ENCODE assay signal across 15 cellular contexts in the genomic region with DNA sequence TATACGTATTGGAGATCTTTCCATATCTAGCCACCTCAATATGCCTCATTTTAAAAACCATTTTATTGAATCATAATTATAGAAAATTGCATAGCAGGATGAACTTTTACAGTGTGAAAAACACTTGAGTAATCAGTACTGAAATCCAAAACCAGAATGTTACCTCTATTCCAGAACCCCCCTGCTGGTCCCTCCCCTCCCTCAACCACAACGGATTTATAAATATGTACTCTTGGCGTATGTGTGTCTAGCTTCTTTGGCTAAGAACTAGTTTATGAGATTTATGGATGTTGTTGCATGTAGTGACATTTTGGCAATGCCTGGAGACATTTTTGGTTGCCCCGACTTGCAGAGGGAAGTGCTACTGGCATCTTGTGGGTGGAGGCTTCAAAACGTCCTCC. TPM values are rescaled to one million over a fixed set of nuclear protein-coding genes. Genes with fewer than 3 reads are reported as not detected.
DNase-seq lines count a peak whose midpoint lies in the region; ATAC-seq and TF ChIP-seq lines count a peak whose summit lies in the region.
"Had no signal": no experiment of that assay in that cellular context is flagged by ENCODE, and none has a peak within 500 bp of the region (broad histone marks: within the 10 kb centered on the region; RNA-seq: fewer than 3 reads in every experiment).

No MANE protein-coding gene starts in this region.

- no peak overlapping the region for H3K4me3 ChIP-seq in esophagus squamous epithelium
- H3K4me3 ChIP-seq in subcutaneous abdominal adipose tissue (ENCODE audit: low read depth in 1 of 5, low read length in 5 of 5), result no peak overlapping the region
- H3K4me3 ChIP-seq: tibial nerve had no signal

- no peak overlapping the region for H3K27ac Mint-ChIP-seq in activated CD4-positive, alpha-beta T cell treated with anti-CD3 and anti-CD28 coated beads, Interleukin-2, amount 10 ng/mL, durations not matched to agents 24 days and 14 days
- H3K27ac Mint-ChIP-seq: activated T-helper 1 cell treated with anti-CD3 and anti-CD28 coated beads, Interleukin-12 subunit alpha, Interleukin-12 subunit beta, Interleukin-2, Interleukin-4 antibody, amounts not matched to agents 30 ng/mL and 10 ng/mL and 1 ng/mL, durations not matched to agents 14 hours and 24 hours and 36 hours; naive thymus-derived CD8-positive, alpha-beta T cell had no signal

- no peak for TF ChIP-seq POLR2A in esophagus squamous epithelium (IDR thresholded peaks at IDR 0.05)

- H3K4me1 ChIP-seq in esophagus squamous epithelium (peaks cover 60 to 100% (median 70%) of the 10 kb centered on the region in 3 donors), subcutaneous abdominal adipose tissue (ENCODE audit: control insufficient read depth in 5 of 5, insufficient read depth in 5 of 5, low read length in 5 of 5) (peaks cover 18 to 55% (median 46%) of the 10 kb centered on the region in 5 donors)

- H3K27me3 ChIP-seq in esophagus squamous epithelium (no peaks in the 10 kb centered on the region), subcutaneous abdominal adipose tissue (ENCODE audit: control insufficient read depth in 5 of 5, insufficient read depth in 4 of 5, low read length in 5 of 5) (no peaks in the 10 kb centered on the region)
- H3K27me3 ChIP-seq: foreskin keratinocyte, tibial nerve had no signal

- H3K4me3 Mint-ChIP-seq in activated CD4-positive, alpha-beta T cell treated with anti-CD3 and anti-CD28 coated beads, Interleukin-2, amount 10 ng/mL, durations not matched to agents 24 days and 14 days, result no peak overlapping the region
- H3K4me3 Mint-ChIP-seq: activated T-helper 1 cell treated with anti-CD3 and anti-CD28 coated beads, Interleukin-12 subunit alpha, Interleukin-12 subunit beta, Interleukin-2, Interleukin-4 antibody, amounts not matched to agents 30 ng/mL and 10 ng/mL and 1 ng/mL, durations not matched to agents 14 hours and 24 hours and 36 hours; naive thymus-derived CD8-positive, alpha-beta T cell had no signal

- peaks cover 4% of the 10 kb centered on the region for H3K4me1 Mint-ChIP-seq in activated CD4-positive, alpha-beta T cell treated with anti-CD3 and anti-CD28 coated beads, Interleukin-2, amount 10 ng/mL, durations not matched to agents 24 days and 14 days
- H3K4me1 Mint-ChIP-seq: naive thymus-derived CD8-positive, alpha-beta T cell had no signal

- no peak for TF ChIP-seq CTCF in esophagus squamous epithelium (IDR thresholded peaks at IDR 0.05)

- ATAC-seq in GM19395 (IDR thresholded peaks at IDR 0.05; ENCODE audit: unreplicated experiment), result no peak
- ATAC-seq: naive thymus-derived CD8-positive, alpha-beta T cell had no signal

- no peaks in the 10 kb centered on the region for H3K36me3 Mint-ChIP-seq in activated CD4-positive, alpha-beta T cell treated with anti-CD3 and anti-CD28 coated beads, Interleukin-2, amount 10 ng/mL, durations not matched to agents 24 days and 14 days (ENCODE audit: low read depth)
- H3K36me3 Mint-ChIP-seq: naive thymus-derived CD8-positive, alpha-beta T cell had no signal

- H3K36me3 ChIP-seq in esophagus squamous epithelium (no peaks in the 10 kb centered on the region), subcutaneous abdominal adipose tissue (ENCODE audit: control insufficient read depth in 5 of 5, insufficient read depth in 5 of 5, low read length in 5 of 5) (no peaks in the 10 kb centered on the region)
- H3K36me3 ChIP-seq: tibial nerve had no signal

- intact Hi-C loops in esophagus squamous epithelium (cut with DNase I), result no loop called here
- intact Hi-C loops in activated CD4-positive, alpha-beta T cell treated with anti-CD3 and anti-CD28 coated beads, Interleukin-2, amount 10 ng/mL, durations not matched to agents 24 days and 14 days (cut with micrococcal nuclease), result no loop called here

- WGBS in esophagus squamous epithelium, 2 donors, result 9 to 22% methylated on average over 5 of the region's 5 CpGs

- peak; percentile 53 for DNase-seq in NCI-H2107 treated with DMSO at 0.1 percent for 48 hours (lab: John Stamatoyannopoulos, UW; ENCODE audit: unreplicated experiment)
- no peak for DNase-seq in NCI-H2107 (lab: John Stamatoyannopoulos, UW)
- DNase-seq in NCI-H748 treated with DMSO at 0.1 percent for 48 hours (lab: John Stamatoyannopoulos, UW), result peak; percentile 49
- no peak for DNase-seq in esophagus squamous epithelium (lab: John Stamatoyannopoulos, UW)
- DNase-seq in activated CD4-positive, alpha-beta T cell treated with anti-CD3 and anti-CD28 coated beads, Interleukin-2, amount 10 ng/mL, durations not matched to agents 24 days and 14 days, result no peak
- no peak for DNase-seq in DMS53 (lab: John Stamatoyannopoulos, UW)
- DNase-seq: activated CD4-positive, CD25-positive, alpha-beta regulatory T cell treated with anti-CD3 and anti-CD28 coated beads, Interleukin-2, amount 50 U/mL, for 72 hours; central memory CD4-positive, alpha-beta T cell; foreskin keratinocyte; naive thymus-derived CD8-positive, alpha-beta T cell; NCI-H2171 had no signal

- H3K27me3 Mint-ChIP-seq in activated CD4-positive, alpha-beta T cell treated with anti-CD3 and anti-CD28 coated beads, Interleukin-2, amount 10 ng/mL, durations not matched to agents 24 days and 14 days, result peaks cover 16% of the 10 kb centered on the region

- no peaks in the 10 kb centered on the region for H3K9me3 Mint-ChIP-seq in activated CD4-positive, alpha-beta T cell treated with anti-CD3 and anti-CD28 coated beads, Interleukin-2, amount 10 ng/mL, durations not matched to agents 24 days and 14 days
- H3K9me3 Mint-ChIP-seq: activated T-helper 1 cell treated with anti-CD3 and anti-CD28 coated beads, Interleukin-12 subunit alpha, Interleukin-12 subunit beta, Interleukin-2, Interleukin-4 antibody, amounts not matched to agents 30 ng/mL and 10 ng/mL and 1 ng/mL, durations not matched to agents 14 hours and 24 hours and 36 hours; naive thymus-derived CD8-positive, alpha-beta T cell had no signal

- no peak overlapping the region for H3K9ac ChIP-seq in subcutaneous abdominal adipose tissue (ENCODE audit: low read length in 5 of 5)

- H3K27ac ChIP-seq in esophagus squamous epithelium, result peak overlapping the region; percentile 76 to 87 (median 80)
- H3K27ac ChIP-seq in subcutaneous abdominal adipose tissue (ENCODE audit: low read depth, low read length), result peak overlapping the region; percentile 74
- H3K27ac ChIP-seq: foreskin keratinocyte had no signal

- H3K9me3 ChIP-seq in esophagus squamous epithelium (no peaks in the 10 kb centered on the region), subcutaneous abdominal adipose tissue (ENCODE audit: control insufficient read depth in 5 of 5, low read length in 5 of 5) (no peaks in the 10 kb centered on the region)
- H3K9me3 ChIP-seq: tibial nerve had no signal

RNA-seq across cellular contexts. Expression of gene ITPRIPL2, which starts 23.4 kb away (rescaled TPM):
- total RNA-seq in esophagus squamous epithelium, result 10 to 100 TPM; 18.3 to 78.6 (median 42.4) TPM
- 57.6 and 58.4 TPM in 2 replicates for total RNA-seq in activated CD4-positive, alpha-beta T cell treated with anti-CD3 and anti-CD28 coated beads, Interleukin-2, amount 10 ng/mL, durations not matched to agents 24 days and 14 days

RNA-seq across cellular contexts. Expression of gene SYT17, which starts 30.8 kb away (rescaled TPM):
- total RNA-seq in esophagus squamous epithelium, result 1 to 10 TPM in 3 of 4 donors, under 1 TPM in 1; 0.88 to 7.6 (median 4.7) TPM
- 1.3 and 1.9 TPM in 2 replicates for total RNA-seq in activated CD4-positive, alpha-beta T cell treated with anti-CD3 and anti-CD28 coated beads, Interleukin-2, amount 10 ng/mL, durations not matched to agents 24 days and 14 days

Comparison
In these comparisons a context has a peak if more than half of its experiments do, and no peak if none do; other contexts are left out.
1. DNase-seq: peak in NCI-H2107 treated with DMSO at 0.1 percent for 48 hours (single experiment) and NCI-H748 treated with DMSO at 0.1 percent for 48 hours (single experiment); none in NCI-H2107 (single experiment), esophagus squamous epithelium (single experiment), activated CD4-positive, alpha-beta T cell treated with anti-CD3 and anti-CD28 coated beads, Interleukin-2, amount 10 ng/mL, durations not matched to agents 24 days and 14 days (single experiment) and DMS53 (single experiment).